Comparison of ENCODE assay signal across 1 cellular context in genomic region chr16:75580-76501, GRCh38.
TF ChIP-seq lines count a peak whose summit lies in the region.

No MANE protein-coding gene starts in this region.

TF ChIP-seq in HepG2, 621 proteins besides CTCF, POLR2A, EP300 and RAD21 (continues in another document):
- TF ChIP-seq ZNF431 (CRISPR knock-in tag; IDR thresholded peaks at IDR 0.05; ENCODE audit: borderline replicate concordance, low read depth), result peak; percentile 31; the same call in 1 of the 2 replicates
- TF ChIP-seq ZNF501 (CRISPR knock-in tag; IDR thresholded peaks at IDR 0.05), result 0 out of 2 replicates have a peak, but pooled peaks have one; percentile 2
- peak; percentile 25 for TF ChIP-seq AKAP8 (CRISPR knock-in tag; IDR thresholded peaks at IDR 0.05)
- peak; percentile 41 for TF ChIP-seq ZNF687 (CRISPR knock-in tag; IDR thresholded peaks at IDR 0.05)
- TF ChIP-seq, protein P1, sequence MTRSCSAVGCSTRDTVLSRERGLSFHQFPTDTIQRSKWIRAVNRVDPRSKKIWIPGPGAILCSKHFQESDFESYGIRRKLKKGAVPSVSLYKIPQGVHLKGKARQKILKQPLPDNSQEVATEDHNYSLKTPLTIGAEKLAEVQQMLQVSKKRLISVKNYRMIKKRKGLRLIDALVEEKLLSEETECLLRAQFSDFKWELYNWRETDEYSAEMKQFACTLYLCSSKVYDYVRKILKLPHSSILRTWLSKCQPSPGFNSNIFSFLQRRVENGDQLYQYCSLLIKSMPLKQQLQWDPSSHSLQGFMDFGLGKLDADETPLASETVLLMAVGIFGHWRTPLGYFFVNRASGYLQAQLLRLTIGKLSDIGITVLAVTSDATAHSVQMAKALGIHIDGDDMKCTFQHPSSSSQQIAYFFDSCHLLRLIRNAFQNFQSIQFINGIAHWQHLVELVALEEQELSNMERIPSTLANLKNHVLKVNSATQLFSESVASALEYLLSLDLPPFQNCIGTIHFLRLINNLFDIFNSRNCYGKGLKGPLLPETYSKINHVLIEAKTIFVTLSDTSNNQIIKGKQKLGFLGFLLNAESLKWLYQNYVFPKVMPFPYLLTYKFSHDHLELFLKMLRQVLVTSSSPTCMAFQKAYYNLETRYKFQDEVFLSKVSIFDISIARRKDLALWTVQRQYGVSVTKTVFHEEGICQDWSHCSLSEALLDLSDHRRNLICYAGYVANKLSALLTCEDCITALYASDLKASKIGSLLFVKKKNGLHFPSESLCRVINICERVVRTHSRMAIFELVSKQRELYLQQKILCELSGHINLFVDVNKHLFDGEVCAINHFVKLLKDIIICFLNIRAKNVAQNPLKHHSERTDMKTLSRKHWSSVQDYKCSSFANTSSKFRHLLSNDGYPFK (CRISPR knock-in tag; IDR thresholded peaks at IDR 0.05; ENCODE audit: borderline replicate concordance), result peak; percentile 2; the same call in 1 of the 2 replicates
- TF ChIP-seq UBTF (CRISPR knock-in tag; IDR thresholded peaks at IDR 0.05), result peak; percentile 9; the same call in 1 of the 2 replicates
- TF ChIP-seq SMYD3 (CRISPR knock-in tag; IDR thresholded peaks at IDR 0.05), result peak; percentile 75; the same call in 1 of the 2 replicates
- TF ChIP-seq MED1 (CRISPR knock-in tag; IDR thresholded peaks at IDR 0.05), result 0 out of 2 replicates have a peak, but pooled peaks have one; percentile 18
- no peak for TF ChIP-seq ZKSCAN1 (IDR thresholded peaks at IDR 0.05; ENCODE audit: low read length)
- TF ChIP-seq, protein P2, sequence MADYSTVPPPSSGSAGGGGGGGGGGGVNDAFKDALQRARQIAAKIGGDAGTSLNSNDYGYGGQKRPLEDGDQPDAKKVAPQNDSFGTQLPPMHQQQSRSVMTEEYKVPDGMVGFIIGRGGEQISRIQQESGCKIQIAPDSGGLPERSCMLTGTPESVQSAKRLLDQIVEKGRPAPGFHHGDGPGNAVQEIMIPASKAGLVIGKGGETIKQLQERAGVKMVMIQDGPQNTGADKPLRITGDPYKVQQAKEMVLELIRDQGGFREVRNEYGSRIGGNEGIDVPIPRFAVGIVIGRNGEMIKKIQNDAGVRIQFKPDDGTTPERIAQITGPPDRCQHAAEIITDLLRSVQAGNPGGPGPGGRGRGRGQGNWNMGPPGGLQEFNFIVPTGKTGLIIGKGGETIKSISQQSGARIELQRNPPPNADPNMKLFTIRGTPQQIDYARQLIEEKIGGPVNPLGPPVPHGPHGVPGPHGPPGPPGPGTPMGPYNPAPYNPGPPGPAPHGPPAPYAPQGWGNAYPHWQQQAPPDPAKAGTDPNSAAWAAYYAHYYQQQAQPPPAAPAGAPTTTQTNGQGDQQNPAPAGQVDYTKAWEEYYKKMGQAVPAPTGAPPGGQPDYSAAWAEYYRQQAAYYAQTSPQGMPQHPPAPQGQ (CRISPR knock-in tag; IDR thresholded peaks at IDR 0.05; ENCODE audit: borderline replicate concordance), result 0 out of 2 replicates have a peak, but pooled peaks have one; percentile 17
- peak; percentile 76 for TF ChIP-seq ARID4A (CRISPR knock-in tag; IDR thresholded peaks at IDR 0.05; ENCODE audit: borderline replicate concordance)
- TF ChIP-seq SAP130 (CRISPR knock-in tag; IDR thresholded peaks at IDR 0.05; ENCODE audit: low read depth), result peak; percentile 65
- TF ChIP-seq MXD3 (CRISPR knock-in tag; IDR thresholded peaks at IDR 0.05), result no peak
- TF ChIP-seq MYPOP (CRISPR knock-in tag; IDR thresholded peaks at IDR 0.05), result 0 out of 2 replicates have a peak, but pooled peaks have one; percentile 22
- TF ChIP-seq PBX2 (CRISPR knock-in tag; IDR thresholded peaks at IDR 0.05), result no peak
- peak; percentile 96 for TF ChIP-seq ZNF740 (CRISPR knock-in tag; IDR thresholded peaks at IDR 0.05)
- TF ChIP-seq TGIF2 (CRISPR knock-in tag; IDR thresholded peaks at IDR 0.05), result peak; percentile 76
- peak; percentile 65 for TF ChIP-seq ZNF781 (CRISPR knock-in tag; IDR thresholded peaks at IDR 0.05; ENCODE audit: borderline replicate concordance, not compliant biosample characterization)
- peak; percentile 49; the same call in 1 of the 2 replicates for TF ChIP-seq PHF20 (CRISPR knock-in tag; IDR thresholded peaks at IDR 0.05)
- TF ChIP-seq TFAP4 (IDR thresholded peaks at IDR 0.05; ENCODE audit: borderline replicate concordance, low read depth), result peak; percentile 83
- TF ChIP-seq RARG (CRISPR knock-in tag; IDR thresholded peaks at IDR 0.05; ENCODE audit: low read depth), result no peak
- peak; percentile 75 for TF ChIP-seq TARDBP (CRISPR knock-in tag; IDR thresholded peaks at IDR 0.05)
- TF ChIP-seq, protein P3, sequence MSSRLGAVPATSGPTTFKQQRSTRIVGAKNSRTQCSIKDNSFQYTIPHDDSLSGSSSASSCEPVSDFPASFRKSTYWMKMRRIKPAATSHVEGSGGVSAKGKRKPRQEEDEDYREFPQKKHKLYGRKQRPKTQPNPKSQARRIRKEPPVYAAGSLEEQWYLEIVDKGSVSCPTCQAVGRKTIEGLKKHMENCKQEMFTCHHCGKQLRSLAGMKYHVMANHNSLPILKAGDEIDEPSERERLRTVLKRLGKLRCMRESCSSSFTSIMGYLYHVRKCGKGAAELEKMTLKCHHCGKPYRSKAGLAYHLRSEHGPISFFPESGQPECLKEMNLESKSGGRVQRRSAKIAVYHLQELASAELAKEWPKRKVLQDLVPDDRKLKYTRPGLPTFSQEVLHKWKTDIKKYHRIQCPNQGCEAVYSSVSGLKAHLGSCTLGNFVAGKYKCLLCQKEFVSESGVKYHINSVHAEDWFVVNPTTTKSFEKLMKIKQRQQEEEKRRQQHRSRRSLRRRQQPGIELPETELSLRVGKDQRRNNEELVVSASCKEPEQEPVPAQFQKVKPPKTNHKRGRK (CRISPR knock-in tag; IDR thresholded peaks at IDR 0.05), result no peak
- TF ChIP-seq MEF2D (CRISPR knock-in tag; IDR thresholded peaks at IDR 0.05), result 0 out of 2 replicates have a peak, but pooled peaks have one; percentile 56
- no peak; the same call in 1 of the 2 replicates for TF ChIP-seq RXRB (CRISPR knock-in tag; IDR thresholded peaks at IDR 0.05; ENCODE audit: borderline replicate concordance)
- peak; percentile 32; the same call in 1 of the 2 replicates for TF ChIP-seq NR2C2 (CRISPR knock-in tag; IDR thresholded peaks at IDR 0.05; ENCODE audit: borderline replicate concordance)
- TF ChIP-seq ZNF674 (CRISPR knock-in tag; IDR thresholded peaks at IDR 0.05; ENCODE audit: low read depth), result 0 out of 2 replicates have a peak, but pooled peaks have one; percentile 29
- TF ChIP-seq SNAI1 (CRISPR knock-in tag; IDR thresholded peaks at IDR 0.05; ENCODE audit: borderline replicate concordance), result peak; percentile 28; the same call in 1 of the 2 replicates
- TF ChIP-seq TMF1 (CRISPR knock-in tag; IDR thresholded peaks at IDR 0.05; ENCODE audit: low read depth), result no peak
- no peak for TF ChIP-seq KDM1A (CRISPR knock-in tag; IDR thresholded peaks at IDR 0.05)
- no peak for TF ChIP-seq FOXJ3 (CRISPR knock-in tag; IDR thresholded peaks at IDR 0.05; ENCODE audit: borderline replicate concordance)
- peak; percentile 9 for TF ChIP-seq TEAD3 (CRISPR knock-in tag; optimal IDR thresholded peaks at IDR 0.05; ENCODE audit: borderline replicate concordance)
- peak; percentile 44; the same call in 1 of the 3 replicates for TF ChIP-seq MXI1 (IDR thresholded peaks at IDR 0.05; ENCODE audit: borderline replicate concordance, low read depth, low read length)
- TF ChIP-seq ZNF547 (CRISPR knock-in tag; IDR thresholded peaks at IDR 0.05), result no peak; the same call in 1 of the 2 replicates
- no peak for TF ChIP-seq ZNF138 (CRISPR knock-in tag; IDR thresholded peaks at IDR 0.05; ENCODE audit: low read depth)
